ENCODE assay signal across 28 cellular contexts in genomic region chr6:22636450-22636849, GRCh38.
"Had no signal": no experiment of that assay in that cellular context is flagged by ENCODE, and none has a peak within 500 bp of the region (broad histone marks: within the 10 kb centered on the region; RNA-seq: fewer than 3 reads in every experiment).

No MANE protein-coding gene starts in this region.

- H3K9me3 ChIP-seq: gastrocnemius medialis, lower lobe of right lung, neutrophil, pancreas, psoas muscle, thyroid gland, upper lobe of right lung had no signal

- H3K27ac Mint-ChIP-seq: activated CD4-positive, alpha-beta T cell treated with anti-CD3 and anti-CD28 coated beads, Interleukin-2, amount 10 ng/mL, durations not matched to agents 24 days and 14 days; activated CD8-positive, alpha-beta memory T cell treated with anti-CD3 and anti-CD28 coated beads, Interleukin-2, amount 10 ng/mL, durations not matched to agents 7 days and 5 days; activated CD8-positive, alpha-beta T cell treated with anti-CD3 and anti-CD28 coated beads for 36 hours; activated naive CD8-positive, alpha-beta T cell treated with anti-CD3 and anti-CD28 coated beads, Interleukin-2, amount 50 U/mL, for 24 hours; effector memory CD8-positive, alpha-beta T cell; naive thymus-derived CD8-positive, alpha-beta T cell; stimulated activated naive CD8-positive, alpha-beta T cell treated with anti-CD3 and anti-CD28 coated beads, Interleukin-15, Interleukin-2, amounts not matched to agents 100 ng/mL and 50 ng/mL, for 24 hours had no signal

- ATAC-seq: activated CD4-positive, CD25-positive, alpha-beta regulatory T cell treated with anti-CD3 and anti-CD28 coated beads, Interleukin-2, amount 50 U/mL, for 24 hours; activated CD8-positive, alpha-beta memory T cell treated with anti-CD3 and anti-CD28 coated beads, Interleukin-2, amount 10 ng/mL, durations not matched to agents 7 days and 5 days; activated CD8-positive, alpha-beta T cell treated with anti-CD3 and anti-CD28 coated beads for 36 hours; activated naive CD8-positive, alpha-beta T cell treated with anti-CD3 and anti-CD28 coated beads, Interleukin-2, amount 50 U/mL, for 24 hours; effector memory CD8-positive, alpha-beta T cell; esophagus mucosa; gastrocnemius medialis; left colon; lower lobe of right lung; naive thymus-derived CD8-positive, alpha-beta T cell; pancreas; psoas muscle; right cardiac atrium; upper lobe of right lung had no signal

- H3K4me3 Mint-ChIP-seq: activated CD4-positive, alpha-beta T cell treated with anti-CD3 and anti-CD28 coated beads, Interleukin-2, amount 10 ng/mL, durations not matched to agents 24 days and 14 days; activated CD8-positive, alpha-beta memory T cell treated with anti-CD3 and anti-CD28 coated beads, Interleukin-2, amount 10 ng/mL, durations not matched to agents 7 days and 5 days; activated CD8-positive, alpha-beta T cell treated with anti-CD3 and anti-CD28 coated beads for 36 hours; activated naive CD8-positive, alpha-beta T cell treated with anti-CD3 and anti-CD28 coated beads, Interleukin-2, amount 50 U/mL, for 24 hours; effector memory CD8-positive, alpha-beta T cell; naive thymus-derived CD8-positive, alpha-beta T cell; stimulated activated naive CD8-positive, alpha-beta T cell treated with anti-CD3 and anti-CD28 coated beads, Interleukin-15, Interleukin-2, amounts not matched to agents 100 ng/mL and 50 ng/mL, for 24 hours had no signal

- H3K36me3 ChIP-seq: gastrocnemius medialis, lower lobe of right lung, neutrophil, pancreas, thyroid gland, upper lobe of right lung had no signal

- DNase-seq: activated CD4-positive, alpha-beta T cell treated with anti-CD3 and anti-CD28 coated beads, Interleukin-2, amount 10 ng/mL, durations not matched to agents 24 days and 14 days; activated CD8-positive, alpha-beta memory T cell treated with anti-CD3 and anti-CD28 coated beads, Interleukin-2, amount 10 ng/mL, durations not matched to agents 7 days and 5 days; activated CD8-positive, alpha-beta T cell treated with anti-CD3 and anti-CD28 coated beads for 36 hours; activated effector memory CD4-positive, alpha-beta T cell treated with anti-CD3 and anti-CD28 coated beads, Interleukin-2, amount 50 U/mL, for 16 hours; activated naive CD4-positive, alpha-beta T cell treated with anti-CD3 and anti-CD28 coated beads, Interleukin-2, amount 50 U/mL, for 16 hours; activated naive CD8-positive, alpha-beta T cell treated with anti-CD3 and anti-CD28 coated beads, Interleukin-2, amount 50 U/mL, for 24 hours; activated T-cell treated with anti-CD3 and anti-CD28 coated beads for 4 hours; central memory CD4-positive, alpha-beta T cell; dorsolateral prefrontal cortex; effector memory CD8-positive, alpha-beta T cell; gastrocnemius medialis; hippocampal formation; left colon; lower lobe of right lung; mesendoderm; naive thymus-derived CD8-positive, alpha-beta T cell; pancreas; psoas muscle; right cardiac atrium; stimulated activated CD4-positive, alpha-beta T cell treated with anti-CD3 and anti-CD28 coated beads, Interleukin-12 subunit alpha, Interleukin-12 subunit beta, amount 100 ng/mL, for 4 hours; substantia nigra; thyroid gland; upper lobe of right lung had no signal

- H3K27me3 ChIP-seq: gastrocnemius medialis, neutrophil, pancreas, thyroid gland, upper lobe of right lung had no signal

- H3K4me1 ChIP-seq: gastrocnemius medialis, pancreas, psoas muscle, thyroid gland, upper lobe of right lung had no signal

- H3K36me3 Mint-ChIP-seq: activated CD8-positive, alpha-beta memory T cell treated with anti-CD3 and anti-CD28 coated beads, Interleukin-2, amount 10 ng/mL, durations not matched to agents 7 days and 5 days; naive thymus-derived CD8-positive, alpha-beta T cell had no signal

- H3K27ac ChIP-seq: dorsolateral prefrontal cortex, gastrocnemius medialis, lower lobe of right lung, neutrophil, pancreas, psoas muscle, thyroid gland, upper lobe of right lung, VCaP had no signal

- H3K4me1 Mint-ChIP-seq: activated CD4-positive, alpha-beta T cell treated with anti-CD3 and anti-CD28 coated beads, Interleukin-2, amount 10 ng/mL, durations not matched to agents 24 days and 14 days; activated CD8-positive, alpha-beta memory T cell treated with anti-CD3 and anti-CD28 coated beads, Interleukin-2, amount 10 ng/mL, durations not matched to agents 7 days and 5 days; activated naive CD8-positive, alpha-beta T cell treated with anti-CD3 and anti-CD28 coated beads, Interleukin-2, amount 50 U/mL, for 24 hours; naive thymus-derived CD8-positive, alpha-beta T cell had no signal

- H3K4me3 ChIP-seq: dorsolateral prefrontal cortex, gastrocnemius medialis, lower lobe of right lung, pancreas, psoas muscle, thyroid gland, upper lobe of right lung had no signal

- H3K9me3 Mint-ChIP-seq: activated CD4-positive, alpha-beta T cell treated with anti-CD3 and anti-CD28 coated beads, Interleukin-2, amount 10 ng/mL, durations not matched to agents 24 days and 14 days; activated CD8-positive, alpha-beta T cell treated with anti-CD3 and anti-CD28 coated beads for 36 hours; activated naive CD8-positive, alpha-beta T cell treated with anti-CD3 and anti-CD28 coated beads, Interleukin-2, amount 50 U/mL, for 24 hours; stimulated activated naive CD8-positive, alpha-beta T cell treated with anti-CD3 and anti-CD28 coated beads, Interleukin-15, Interleukin-2, amounts not matched to agents 100 ng/mL and 50 ng/mL, for 24 hours had no signal

- H3K27me3 Mint-ChIP-seq: activated CD4-positive, alpha-beta T cell treated with anti-CD3 and anti-CD28 coated beads, Interleukin-2, amount 10 ng/mL, durations not matched to agents 24 days and 14 days; activated CD8-positive, alpha-beta memory T cell treated with anti-CD3 and anti-CD28 coated beads, Interleukin-2, amount 10 ng/mL, durations not matched to agents 7 days and 5 days; activated naive CD8-positive, alpha-beta T cell treated with anti-CD3 and anti-CD28 coated beads, Interleukin-2, amount 50 U/mL, for 24 hours; effector memory CD8-positive, alpha-beta T cell; stimulated activated naive CD8-positive, alpha-beta T cell treated with anti-CD3 and anti-CD28 coated beads, Interleukin-15, Interleukin-2, amounts not matched to agents 100 ng/mL and 50 ng/mL, for 24 hours had no signal
